In the genomic region with DNA sequence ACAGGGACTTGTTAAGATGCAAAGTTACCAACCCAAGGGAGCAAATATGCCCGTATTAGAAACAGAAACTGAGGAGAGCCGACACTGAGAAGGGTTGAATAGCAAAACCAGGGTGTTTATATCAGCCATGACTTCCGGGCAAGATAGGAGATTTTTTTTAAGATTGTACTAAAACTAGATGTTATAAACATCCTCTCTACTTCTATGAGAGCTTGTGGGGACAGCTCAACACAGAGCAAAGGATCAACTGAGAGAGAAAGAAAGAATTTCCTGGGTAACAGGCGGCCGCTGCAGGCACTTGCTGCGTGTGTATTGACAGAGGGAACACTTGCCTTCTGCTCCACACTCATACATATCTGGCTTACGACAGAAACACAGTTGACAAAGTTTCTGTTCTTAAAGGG, we compare ENCODE assay signal across 10 cellular contexts. TPM values are rescaled to one million over a fixed set of nuclear protein-coding genes. Genes with fewer than 3 reads are reported as not detected.
DNase-seq lines count a peak whose midpoint lies in the region; ATAC-seq and TF ChIP-seq lines count a peak whose summit lies in the region.
"Had no signal": no experiment of that assay in that cellular context is flagged by ENCODE, and none has a peak within 500 bp of the region (broad histone marks: within the 10 kb centered on the region; RNA-seq: fewer than 3 reads in every experiment).

No MANE protein-coding gene starts in this region.

- H3K9me2 ChIP-seq in DOHH2 (replicated peaks; ENCODE audit: control insufficient read depth, low read length) = no peaks in the 10 kb centered on the region
- no peaks in the 10 kb centered on the region for H3K9me2 ChIP-seq in MM.1S (replicated peaks; ENCODE audit: insufficient read depth, low read length)

- H3K27ac ChIP-seq in DOHH2 (ENCODE audit: low read depth, low read length) (no peak overlapping the region), MM.1S (ENCODE audit: low read length) (peak overlapping the region; percentile 88)
- H3K27ac ChIP-seq: left ventricle myocardium inferior, vagina had no signal

- peak; percentile 76 for DNase-seq in MM.1S
- peak; percentile 17 for DNase-seq in germinal center (ENCODE audit: low spot score)
- DNase-seq in kidney tubule cell (ENCODE audit: low spot score) = no peak
- DNase-seq in NCI-H1105 treated with DMSO at 0.1 percent for 48 hours (lab: John Stamatoyannopoulos, UW) = no peak
- DNase-seq in H4 (ENCODE audit: low spot score) = no peak
- DNase-seq: left ventricle myocardium inferior had no signal

- ATAC-seq in GM21390 (IDR thresholded peaks at IDR 0.05; ENCODE audit: unreplicated experiment) = peak; percentile 77
- ATAC-seq in GM21423 (IDR thresholded peaks at IDR 0.05; ENCODE audit: unreplicated experiment) = no peak

- H3F3A ChIP-seq in DOHH2 (ENCODE audit: control insufficient read depth, insufficient read depth) (no peaks in the 10 kb centered on the region), MM.1S (ENCODE audit: insufficient read depth, low read length) (peaks cover 17% of the 10 kb centered on the region)

- H3K9me3 ChIP-seq in DOHH2 (ENCODE audit: control insufficient read depth, insufficient read depth, low read length) (no peaks in the 10 kb centered on the region), MM.1S (replicated peaks; ENCODE audit: insufficient read depth, low read length) (no peaks in the 10 kb centered on the region)
- H3K9me3 ChIP-seq: left ventricle myocardium inferior, vagina had no signal

- H2AFZ ChIP-seq in MM.1S (ENCODE audit: low read length) = peak overlapping the region; percentile 91

- no peak for TF ChIP-seq CTCF in DOHH2 (IDR thresholded peaks at IDR 0.05; ENCODE audit: low read depth, low read length, poor library complexity, severe bottlenecking)
- no peak for TF ChIP-seq CTCF in MM.1S (IDR thresholded peaks at IDR 0.05; ENCODE audit: low read length)

- H3K36me3 ChIP-seq in DOHH2 (ENCODE audit: control insufficient read depth, low read length) = no peaks in the 10 kb centered on the region
- no peaks in the 10 kb centered on the region for H3K36me3 ChIP-seq in MM.1S (replicated peaks; ENCODE audit: insufficient read depth, low read length)
- H3K36me3 ChIP-seq: left ventricle myocardium inferior, vagina had no signal

- H3K9ac ChIP-seq in MM.1S (ENCODE audit: low read length) = peak overlapping the region; percentile 58

- H3K4me2 ChIP-seq in DOHH2 (ENCODE audit: low read length) = peak overlapping the region; percentile 56
- H3K4me2 ChIP-seq in MM.1S (ENCODE audit: low read depth, low read length) = peak overlapping the region; percentile 79

- H3K4me3 ChIP-seq in DOHH2 (ENCODE audit: low read length) = peak overlapping the region; percentile 46
- peak overlapping the region; percentile 44 for H3K4me3 ChIP-seq in MM.1S (ENCODE audit: low read length)
- H3K4me3 ChIP-seq: left ventricle myocardium inferior, vagina had no signal

- H3K4me1 ChIP-seq in DOHH2 (ENCODE audit: control insufficient read depth, low read length) = peaks cover 19% of the 10 kb centered on the region
- H3K4me1 ChIP-seq in MM.1S (ENCODE audit: low read length) = peaks cover 48% of the 10 kb centered on the region

- H4K20me1 ChIP-seq in DOHH2 (ENCODE audit: control insufficient read depth, insufficient read depth, low read depth, low read length) = no peaks in the 10 kb centered on the region
- H4K20me1 ChIP-seq in MM.1S (ENCODE audit: insufficient read depth, low read length) = no peaks in the 10 kb centered on the region

- H3K79me2 ChIP-seq in DOHH2 (ENCODE audit: control insufficient read depth, low read length) (no peaks in the 10 kb centered on the region), MM.1S (ENCODE audit: low read length) (no peaks in the 10 kb centered on the region)

- H3K27me3 ChIP-seq in DOHH2 (ENCODE audit: control insufficient read depth, low read length) (no peaks in the 10 kb centered on the region), MM.1S (replicated peaks; ENCODE audit: insufficient read depth, low read length) (no peaks in the 10 kb centered on the region)
- H3K27me3 ChIP-seq: vagina had no signal

RNA-seq across cellular contexts. Expression of a gene that starts 49.1 kb away (rescaled TPM):
- total RNA-seq in H4 (2014; rRNA removed; shearing (Covaris generic)) = 10.0 and 17.9 TPM in 2 replicates

Comparison
In these comparisons a context has a peak if more than half of its experiments do, and no peak if none do; other contexts are left out.
1. DNase-seq: peak in MM.1S (single experiment) and germinal center (single experiment); none in kidney tubule cell (single experiment), NCI-H1105 treated with DMSO at 0.1 percent for 48 hours (single experiment) and H4 (single experiment).